Comparison of ENCODE assay signal across 1 cellular context in the genomic region with DNA sequence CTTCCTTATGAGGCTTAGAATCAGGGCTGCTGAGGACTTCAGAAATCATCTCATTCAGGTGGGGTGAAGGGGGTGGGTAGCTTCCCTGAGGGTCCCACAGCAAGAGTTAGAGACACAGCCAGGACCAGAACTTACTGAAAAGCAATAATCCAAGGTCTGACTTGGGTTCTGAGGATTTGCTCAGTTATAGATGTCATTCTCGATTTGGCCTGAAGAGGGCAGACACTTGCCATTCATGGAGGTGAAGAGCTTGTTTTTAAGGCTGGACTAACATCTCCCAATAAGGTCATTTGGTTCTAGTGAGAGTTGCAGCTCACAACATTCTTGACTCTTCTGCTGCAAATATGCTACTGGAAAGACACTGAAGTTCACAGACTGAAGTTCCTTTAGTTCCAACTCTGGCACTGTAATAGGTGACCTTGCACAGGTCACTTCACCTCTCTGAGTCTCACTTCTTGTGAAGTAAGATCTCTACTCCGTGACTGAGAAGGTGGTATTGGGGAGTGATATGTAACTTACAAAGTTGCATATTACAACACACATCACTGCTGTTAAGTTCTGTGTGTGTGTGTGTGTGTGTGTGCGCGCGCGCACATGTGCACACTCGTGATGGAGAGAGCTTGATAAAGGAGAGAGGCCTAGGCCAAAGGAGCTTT.
TF ChIP-seq lines count a peak whose summit lies in the region.

No MANE protein-coding gene starts in this region.

TF ChIP-seq in Ishikawa, 13 proteins besides CTCF, POLR2A, EP300 and RAD21 (continued from another document):
- TF ChIP-seq CEBPB (IDR thresholded peaks at IDR 0.05) (no peak), ZBTB7A (IDR thresholded peaks at IDR 0.05; ENCODE audit: low read depth) (no peak), CREB1 (IDR thresholded peaks at IDR 0.05; ENCODE audit: low read depth) (no peak), EGR1 (IDR thresholded peaks at IDR 0.05) (no peak)
- TF ChIP-seq, protein P1, sequence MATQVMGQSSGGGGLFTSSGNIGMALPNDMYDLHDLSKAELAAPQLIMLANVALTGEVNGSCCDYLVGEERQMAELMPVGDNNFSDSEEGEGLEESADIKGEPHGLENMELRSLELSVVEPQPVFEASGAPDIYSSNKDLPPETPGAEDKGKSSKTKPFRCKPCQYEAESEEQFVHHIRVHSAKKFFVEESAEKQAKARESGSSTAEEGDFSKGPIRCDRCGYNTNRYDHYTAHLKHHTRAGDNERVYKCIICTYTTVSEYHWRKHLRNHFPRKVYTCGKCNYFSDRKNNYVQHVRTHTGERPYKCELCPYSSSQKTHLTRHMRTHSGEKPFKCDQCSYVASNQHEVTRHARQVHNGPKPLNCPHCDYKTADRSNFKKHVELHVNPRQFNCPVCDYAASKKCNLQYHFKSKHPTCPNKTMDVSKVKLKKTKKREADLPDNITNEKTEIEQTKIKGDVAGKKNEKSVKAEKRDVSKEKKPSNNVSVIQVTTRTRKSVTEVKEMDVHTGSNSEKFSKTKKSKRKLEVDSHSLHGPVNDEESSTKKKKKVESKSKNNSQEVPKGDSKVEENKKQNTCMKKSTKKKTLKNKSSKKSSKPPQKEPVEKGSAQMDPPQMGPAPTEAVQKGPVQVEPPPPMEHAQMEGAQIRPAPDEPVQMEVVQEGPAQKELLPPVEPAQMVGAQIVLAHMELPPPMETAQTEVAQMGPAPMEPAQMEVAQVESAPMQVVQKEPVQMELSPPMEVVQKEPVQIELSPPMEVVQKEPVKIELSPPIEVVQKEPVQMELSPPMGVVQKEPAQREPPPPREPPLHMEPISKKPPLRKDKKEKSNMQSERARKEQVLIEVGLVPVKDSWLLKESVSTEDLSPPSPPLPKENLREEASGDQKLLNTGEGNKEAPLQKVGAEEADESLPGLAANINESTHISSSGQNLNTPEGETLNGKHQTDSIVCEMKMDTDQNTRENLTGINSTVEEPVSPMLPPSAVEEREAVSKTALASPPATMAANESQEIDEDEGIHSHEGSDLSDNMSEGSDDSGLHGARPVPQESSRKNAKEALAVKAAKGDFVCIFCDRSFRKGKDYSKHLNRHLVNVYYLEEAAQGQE (IDR thresholded peaks at IDR 0.05; ENCODE audit: low read depth): no peak
- TF ChIP-seq, protein P2, sequence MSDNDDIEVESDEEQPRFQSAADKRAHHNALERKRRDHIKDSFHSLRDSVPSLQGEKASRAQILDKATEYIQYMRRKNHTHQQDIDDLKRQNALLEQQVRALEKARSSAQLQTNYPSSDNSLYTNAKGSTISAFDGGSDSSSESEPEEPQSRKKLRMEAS (IDR thresholded peaks at IDR 0.05): no peak
